In the genomic region with DNA sequence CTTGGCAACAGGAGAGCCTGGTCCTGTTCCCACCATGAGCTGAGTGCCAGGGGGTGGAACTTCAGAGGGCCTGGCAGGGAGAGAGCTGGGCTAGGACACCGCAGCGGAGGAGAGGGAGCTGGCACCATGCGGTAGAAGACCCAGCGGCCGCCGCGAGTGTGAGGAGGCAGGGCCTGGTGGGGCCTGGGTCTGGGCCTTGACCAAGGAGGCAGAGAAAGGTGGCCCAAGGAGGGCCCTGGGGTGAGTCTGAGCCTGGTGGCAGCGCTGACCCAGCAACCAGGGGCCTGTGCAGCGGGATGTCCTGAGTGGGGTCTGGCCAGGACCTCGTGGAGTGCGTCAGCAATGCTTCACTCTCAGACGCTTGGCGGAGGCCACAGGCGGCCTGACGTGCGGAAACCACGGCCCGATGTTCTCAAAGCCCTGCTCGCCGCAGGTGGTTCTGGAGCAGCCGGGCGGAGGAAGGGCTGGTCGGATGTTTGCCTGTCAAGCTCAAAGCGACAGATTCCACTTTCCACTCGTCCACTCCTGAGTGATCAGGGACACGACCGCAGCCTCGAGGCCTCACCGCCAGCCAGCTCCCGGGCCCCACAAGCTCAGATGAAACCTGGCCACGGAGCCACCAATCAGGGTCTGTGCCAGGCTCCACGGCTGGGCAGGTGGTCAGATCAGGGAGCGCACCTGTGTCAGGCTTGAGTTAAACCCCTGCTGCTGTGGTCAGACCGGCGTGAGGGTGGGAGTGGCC, we compare ENCODE assay signal across 1 cellular context.
TF ChIP-seq lines count a peak whose summit lies in the region.

No MANE protein-coding gene starts in this region.

TF ChIP-seq in H1, 55 proteins besides CTCF, POLR2A, EP300 and RAD21:
- TF ChIP-seq YY1 (IDR thresholded peaks at IDR 0.05; ENCODE audit: low read depth, low read length) (no peak), KDM5A (IDR thresholded peaks at IDR 0.05; ENCODE audit: low read length) (no peak), EGR1 (IDR thresholded peaks at IDR 0.05; ENCODE audit: borderline replicate concordance, low read depth, low read length) (0 out of 2 replicates have a peak, but pooled peaks have one; percentile 52), CTBP2 (IDR thresholded peaks at IDR 0.05; ENCODE audit: borderline replicate concordance, insufficient read depth, insufficient read length, low read length) (no peak), KDM4A (IDR thresholded peaks at IDR 0.05; ENCODE audit: low read depth, low read length, severe bottlenecking) (no peak), TCF12 (IDR thresholded peaks at IDR 0.05; ENCODE audit: low read depth, low read length) (no peak), SP1 (IDR thresholded peaks at IDR 0.05; ENCODE audit: low read depth, low read length) (no peak)
- TF ChIP-seq, protein P1, sequence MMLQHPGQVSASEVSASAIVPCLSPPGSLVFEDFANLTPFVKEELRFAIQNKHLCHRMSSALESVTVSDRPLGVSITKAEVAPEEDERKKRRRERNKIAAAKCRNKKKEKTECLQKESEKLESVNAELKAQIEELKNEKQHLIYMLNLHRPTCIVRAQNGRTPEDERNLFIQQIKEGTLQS (IDR thresholded peaks at IDR 0.05; ENCODE audit: insufficient read depth, low read depth, low read length), result no peak
